ENCODE assay signal across 1 cellular context in the genomic region with DNA sequence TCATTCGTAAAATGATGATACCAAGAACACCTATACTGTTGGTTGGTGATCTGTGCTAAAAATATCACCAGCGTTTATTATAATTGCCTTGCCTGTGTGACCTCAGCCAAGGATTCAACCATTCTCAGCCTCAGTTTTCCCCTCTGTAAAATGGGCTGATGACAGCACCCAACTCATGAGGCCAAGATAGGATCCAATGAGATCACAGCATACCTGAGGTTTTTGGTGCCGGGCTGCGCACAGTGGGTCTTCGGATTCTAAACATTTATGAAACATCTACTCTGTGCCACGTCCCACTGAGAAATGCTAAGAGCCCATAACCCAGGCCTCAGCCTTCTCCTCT.
TF ChIP-seq lines count a peak whose summit lies in the region.

No MANE protein-coding gene starts in this region.

TF ChIP-seq in K562, 482 proteins besides CTCF, POLR2A, EP300 and RAD21:
- no peak for TF ChIP-seq ZNF699 (CRISPR knock-in tag; IDR thresholded peaks at IDR 0.05; ENCODE audit: insufficient replicate concordance)
- peak in 1 of 2 experiments; percentile 78; a peak in 3 of 4 replicates for TF ChIP-seq KDM1A (IDR thresholded peaks at IDR 0.05)
- peak; percentile 70 for TF ChIP-seq CHD4 (IDR thresholded peaks at IDR 0.05; ENCODE audit: insufficient read depth, insufficient replicate concordance, low read depth, low read length, poor library complexity, severe bottlenecking)
- TF ChIP-seq RCOR1 (IDR thresholded peaks at IDR 0.05; ENCODE audit: borderline replicate concordance in 1 of 2, low read depth in 2 of 2, low read length in 2 of 2): peak in 1 of 2 experiments; percentile 3; a peak in 2 of 4 replicates
- TF ChIP-seq SMARCA4 (IDR thresholded peaks at IDR 0.05): no peak
- no peak for TF ChIP-seq POU5F1 (IDR thresholded peaks at IDR 0.05; ENCODE audit: borderline replicate concordance, low read depth, low read length, partially characterized antibody)
- TF ChIP-seq EHMT2 (IDR thresholded peaks at IDR 0.05): no peak
- TF ChIP-seq ZFP1 (CRISPR knock-in tag; IDR thresholded peaks at IDR 0.05): no peak
- TF ChIP-seq, protein P1, sequence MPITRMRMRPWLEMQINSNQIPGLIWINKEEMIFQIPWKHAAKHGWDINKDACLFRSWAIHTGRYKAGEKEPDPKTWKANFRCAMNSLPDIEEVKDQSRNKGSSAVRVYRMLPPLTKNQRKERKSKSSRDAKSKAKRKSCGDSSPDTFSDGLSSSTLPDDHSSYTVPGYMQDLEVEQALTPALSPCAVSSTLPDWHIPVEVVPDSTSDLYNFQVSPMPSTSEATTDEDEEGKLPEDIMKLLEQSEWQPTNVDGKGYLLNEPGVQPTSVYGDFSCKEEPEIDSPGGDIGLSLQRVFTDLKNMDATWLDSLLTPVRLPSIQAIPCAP (CRISPR knock-in tag; IDR thresholded peaks at IDR 0.05; ENCODE audit: borderline replicate concordance): no peak
- TF ChIP-seq ADNP (tag; IDR thresholded peaks at IDR 0.05): peak; percentile 92
- peak; percentile 75 for TF ChIP-seq ESRRA (IDR thresholded peaks at IDR 0.05; ENCODE audit: borderline replicate concordance, low read depth)
- TF ChIP-seq MAFF (IDR thresholded peaks at IDR 0.05; ENCODE audit: low read length): no peak
- TF ChIP-seq ZNF77 (CRISPR knock-in tag; IDR thresholded peaks at IDR 0.05): no peak
- TF ChIP-seq ZNF124 (CRISPR knock-in tag; IDR thresholded peaks at IDR 0.05): no peak
- TF ChIP-seq ZNF24 (IDR thresholded peaks at IDR 0.05): 0 out of 2 replicates have a peak, but pooled peaks have one; percentile 8
- TF ChIP-seq ARHGAP35 (IDR thresholded peaks at IDR 0.05; ENCODE audit: partially characterized antibody): no peak
- TF ChIP-seq BCOR (IDR thresholded peaks at IDR 0.05): peak; percentile 96
- peak; percentile 86; the same call in 1 of the 2 replicates for TF ChIP-seq ZKSCAN1 (IDR thresholded peaks at IDR 0.05; ENCODE audit: low read depth, low read length)
- peak; percentile 97 for TF ChIP-seq RBM25 (IDR thresholded peaks at IDR 0.05; ENCODE audit: low read depth, low read length, severe bottlenecking)
- peak; percentile 79; the same call in 1 of the 2 replicates for TF ChIP-seq SMARCA5 (IDR thresholded peaks at IDR 0.05)
